Comparison of ENCODE assay signal across 15 cellular contexts in genomic region chr7:73318656-73319204, GRCh38. TPM values are rescaled to one million over a fixed set of nuclear protein-coding genes. Genes with fewer than 3 reads are reported as not detected.
"Had no signal": no experiment of that assay in that cellular context is flagged by ENCODE, and none has a peak within 500 bp of the region (broad histone marks: within the 10 kb centered on the region; RNA-seq: fewer than 3 reads in every experiment).

No MANE protein-coding gene starts in this region.

RNA-seq across cellular contexts. Expression of gene TRIM50, which starts 9.2 kb away (rescaled TPM):
- total RNA-seq: activated B cell treated with CpG ODN at 0.5 μM for 24 hours; activated CD8-positive, alpha-beta T cell treated with anti-CD3 and anti-CD28 coated beads for 36 hours; activated T-cell treated with anti-CD3 and anti-CD28 coated beads, Interleukin-2, amount 50 U/mL, for 4 hours; activated T-helper 17 cell treated with anti-CD3 and anti-CD28 coated beads, Interleukin-2, amount 50 U/mL, for 72 hours; astrocyte; chondrocyte; endothelial cell of umbilical vein; fibroblast of lung; fibroblast of villous mesenchyme; glomerular endothelial cell; T-helper 1 cell treated with Interleukin-12 subunit alpha and Interleukin-12 subunit beta and Interleukin-4 antibody, amounts not matched to agents 30 ng/mL and 1 ng/mL, for 36 hours had no signal
- polyA plus RNA-seq: endothelial cell of umbilical vein, fibroblast of lung had no signal

RNA-seq across cellular contexts. Expression of gene FKBP6, which starts 9.2 kb away (rescaled TPM):
- total RNA-seq: activated B cell treated with CpG ODN at 0.5 μM for 24 hours; activated CD8-positive, alpha-beta T cell treated with anti-CD3 and anti-CD28 coated beads for 36 hours; activated T-cell treated with anti-CD3 and anti-CD28 coated beads, Interleukin-2, amount 50 U/mL, for 4 hours; activated T-helper 17 cell treated with anti-CD3 and anti-CD28 coated beads, Interleukin-2, amount 50 U/mL, for 72 hours; astrocyte; chondrocyte; dermis blood vessel endothelial cell; endothelial cell of umbilical vein; esophagus squamous epithelium; fibroblast of lung; fibroblast of villous mesenchyme; gastroesophageal sphincter; glomerular endothelial cell; T-helper 1 cell treated with Interleukin-12 subunit alpha and Interleukin-12 subunit beta and Interleukin-4 antibody, amounts not matched to agents 30 ng/mL and 1 ng/mL, for 36 hours had no signal
- polyA plus RNA-seq: esophagus, fibroblast of lung had no signal
